In the genomic region with DNA sequence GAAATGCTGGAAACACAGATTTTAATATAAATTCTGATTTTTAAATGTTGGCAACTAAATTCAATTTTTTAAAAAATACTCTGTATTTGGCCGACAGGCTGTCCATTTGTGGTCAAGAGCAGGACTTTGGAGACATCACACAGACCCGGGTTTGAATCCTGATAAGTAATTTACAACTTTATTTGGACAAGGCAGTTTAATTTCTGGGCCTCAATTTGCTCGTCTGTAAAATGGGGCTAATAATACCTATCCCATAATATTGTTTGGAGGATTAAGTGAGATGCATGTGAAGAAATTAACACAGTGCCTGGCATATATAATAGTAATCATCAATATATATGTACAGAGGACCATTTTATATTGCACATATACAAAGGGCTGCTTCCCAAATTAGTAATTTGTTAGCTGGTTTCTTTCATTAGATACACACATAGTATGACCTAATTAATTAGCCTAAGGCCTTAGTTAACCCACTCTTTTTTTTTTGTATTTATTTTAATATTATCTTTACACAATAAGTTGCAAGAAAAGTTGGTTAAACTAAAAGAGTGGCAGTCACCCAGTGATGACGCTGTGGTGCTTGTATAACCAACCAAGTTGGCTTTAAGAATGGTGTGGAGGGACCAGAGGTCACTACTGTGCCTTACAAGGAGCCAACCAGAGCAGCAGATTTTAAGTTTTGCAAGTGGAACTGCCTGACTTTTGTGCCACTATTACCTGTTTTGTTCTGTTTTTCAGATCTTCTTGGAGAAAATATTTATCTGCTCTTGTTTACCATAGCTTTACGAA, we compare ENCODE assay signal across 8 cellular contexts. TPM values are rescaled to one million over a fixed set of nuclear protein-coding genes. Genes with fewer than 3 reads are reported as not detected.
A peak's percentile ranks its signal among the peaks of the same experiment; 100 is the strongest.
DNase-seq lines count a peak whose midpoint lies in the region; ATAC-seq, FAIRE-seq and TF ChIP-seq lines count a peak whose summit lies in the region.

No MANE protein-coding gene starts in this region.

- H3K27ac ChIP-seq in RWPE1, result peak overlapping the region; percentile 86
- peak overlapping the region; percentile 69 for H3K27ac ChIP-seq in epithelial cell of prostate

- H3K27me3 Mint-ChIP-seq in neural crest cell (ENCODE audit: low read depth), result no peaks in the 10 kb centered on the region

- TF ChIP-seq CTCF in RWPE1 (conservative IDR thresholded peaks at IDR 0.05; ENCODE audit: low read depth) (no peak), neural crest cell (conservative IDR thresholded peaks at IDR 0.05) (no peak)

- peak; percentile 23 for ATAC-seq in HG02610 (IDR thresholded peaks at IDR 0.05; ENCODE audit: unreplicated experiment)

- no peaks in the 10 kb centered on the region for H3K36me3 Mint-ChIP-seq in neural crest cell (ENCODE audit: low read depth)

- TF ChIP-seq POLR2A in GM12891 (IDR thresholded peaks at IDR 0.05; ENCODE audit: low read depth, low read length), result no peak

- peak; percentile 28 for FAIRE-seq in GM12891 (lab: Jason Lieb, UNC)

- DNase-seq in GM12891 (ENCODE audit: insufficient read length, low spot score), result no peak
- no peak for DNase-seq in RWPE1 (ENCODE audit: low spot score)
- DNase-seq in epithelial cell of prostate (ENCODE audit: low read depth, low spot score), result no peak
- no peak for DNase-seq in neural crest cell (ENCODE audit: low read depth, low spot score)
- no peak for DNase-seq in cortex of kidney (lab: John Stamatoyannopoulos, UW)
- no peak for DNase-seq in NCI-H2107 (lab: John Stamatoyannopoulos, UW)
- no peak for DNase-seq in NK-92 treated with Interleukin-12 subunit alpha and Interleukin-12 subunit beta, amount 100 ng/mL, for 24 hours (lab: John Stamatoyannopoulos, UW)

- POLR2A ChIA-PET in RWPE1 (lab: Yijun Ruan, JAX; ENCODE audit: low non-redundant PET), result interaction anchor here (0.6 to 0.8 kb wide), 2 partner anchors 87 to 308 kb away, joined by 3 to 4 read pairs; no protein-coding TSS in a partner anchor

- H3K4me1 Mint-ChIP-seq in neural crest cell, result peaks cover 30% of the 10 kb centered on the region

- no peaks in the 10 kb centered on the region for H3K9me3 Mint-ChIP-seq in neural crest cell

- CTCF ChIA-PET in RWPE1 (lab: Yijun Ruan, JAX), result interaction anchor here (0.7 to 0.8 kb wide), 2 partner anchors 34 to 91 kb away, joined by 3 read pairs; no protein-coding TSS in a partner anchor

- H3K4me3 Mint-ChIP-seq in neural crest cell, result peak overlapping the region; percentile 99

- H3K27ac Mint-ChIP-seq in neural crest cell (ENCODE audit: unreplicated experiment), result no peak overlapping the region

TF ChIP-seq in GM12891, 5 proteins besides CTCF, POLR2A, EP300 and RAD21:
- TF ChIP-seq SPI1 (IDR thresholded peaks at IDR 0.05; ENCODE audit: low read depth, low read length), result no peak

RNA-seq across cellular contexts. Expression of a gene that starts 0.7 kb away (rescaled TPM):
- polyA plus RNA-seq in GM12891 (2012; ENCODE audit: low read depth, missing spikeins), result 10.1 TPM
- 12.9 and 14.6 TPM in 2 replicates for total RNA-seq in neural crest cell

RNA-seq across cellular contexts. Expression of a gene that starts 0.8 kb away (rescaled TPM):
- 11.6 TPM for polyA plus RNA-seq in GM12891 (2012; ENCODE audit: low read depth, missing spikeins)
- 12.5 and 16.6 TPM in 2 replicates for total RNA-seq in neural crest cell

RNA-seq across cellular contexts. Expression of a gene that starts 30.1 kb away (rescaled TPM):
- 14.4 TPM for polyA plus RNA-seq in GM12891 (2012; ENCODE audit: low read depth, missing spikeins)
- total RNA-seq in neural crest cell, result 5.9 and 6.5 TPM in 2 replicates
